Comparison of ENCODE assay signal across 1 cellular context in genomic region chr13:74329978-74330377, GRCh38.
A peak's percentile ranks its signal among the peaks of the same experiment; 100 is the strongest.
TF ChIP-seq lines count a peak whose summit lies in the region.

No MANE protein-coding gene starts in this region.

TF ChIP-seq in HEK293, 187 proteins besides CTCF, POLR2A, EP300 and RAD21 (continued from another document):
- TF ChIP-seq PRDM4 (tag by site-specific recombination; IDR thresholded peaks at IDR 0.05) (peak; percentile 38; the same call in 1 of the 2 replicates), SP7 (tag by site-specific recombination; IDR thresholded peaks at IDR 0.05) (peak; percentile 37), GLIS1 (tag by site-specific recombination; IDR thresholded peaks at IDR 0.05) (peak; percentile 79), ZNF843 (tag by site-specific recombination; IDR thresholded peaks at IDR 0.05) (0 out of 2 replicates have a peak, but pooled peaks have one; percentile 43), ZNF639 (tag by site-specific recombination; IDR thresholded peaks at IDR 0.05) (0 out of 2 replicates have a peak, but pooled peaks have one; percentile 35), AEBP2 (tag by site-specific recombination; IDR thresholded peaks at IDR 0.05; ENCODE audit: borderline replicate concordance) (no peak), ZNF600 (tag by site-specific recombination; IDR thresholded peaks at IDR 0.05) (no peak), ZBTB21 (tag by site-specific recombination; IDR thresholded peaks at IDR 0.05) (no peak), PATZ1 (tag by site-specific recombination; IDR thresholded peaks at IDR 0.05) (0 out of 2 replicates have a peak, but pooled peaks have one; percentile 37), OSR2 (tag by site-specific recombination; IDR thresholded peaks at IDR 0.05) (peak; percentile 73; the same call in 1 of the 2 replicates), REST (tag by site-specific recombination; IDR thresholded peaks at IDR 0.05) (no peak), ZBTB7A (tag by site-specific recombination; IDR thresholded peaks at IDR 0.05; ENCODE audit: low read depth) (no peak), ZNF629 (tag by site-specific recombination; IDR thresholded peaks at IDR 0.05) (peak; percentile 71), PRDM6 (tag by site-specific recombination; IDR thresholded peaks at IDR 0.05) (peak; percentile 60), HIC1 (tag by site-specific recombination; IDR thresholded peaks at IDR 0.05) (0 out of 2 replicates have a peak, but pooled peaks have one; percentile 21), ZXDB (tag by site-specific recombination; IDR thresholded peaks at IDR 0.05) (0 out of 2 replicates have a peak, but pooled peaks have one; percentile 13), ZNF184 (tag by site-specific recombination; IDR thresholded peaks at IDR 0.05) (peak; percentile 26; the same call in 1 of the 2 replicates), ZNF148 (tag by site-specific recombination; IDR thresholded peaks at IDR 0.05; ENCODE audit: borderline replicate concordance) (no peak)
